ENCODE assay signal across 8 cellular contexts in the genomic region with DNA sequence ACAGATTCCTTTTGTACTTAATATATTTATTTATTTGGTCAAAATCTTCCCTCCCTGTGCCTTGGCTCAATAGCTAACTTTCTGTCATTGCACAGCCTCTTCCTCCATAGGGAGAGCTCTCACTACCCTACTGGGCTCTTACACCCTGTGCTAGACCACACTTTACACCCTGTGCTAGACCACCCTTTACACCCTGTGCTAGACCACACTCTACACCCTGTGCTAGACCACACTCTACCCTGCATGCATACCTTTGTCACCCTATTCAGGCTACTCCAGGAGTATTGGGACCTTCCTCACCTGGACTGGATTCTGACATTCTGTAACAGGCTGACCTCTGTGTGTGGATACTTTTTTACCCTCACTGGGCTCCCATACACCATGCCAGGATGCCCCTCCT.
"Had no signal": no experiment of that assay in that cellular context is flagged by ENCODE, and none has a peak within 500 bp of the region (broad histone marks: within the 10 kb centered on the region; RNA-seq: fewer than 3 reads in every experiment).

No MANE protein-coding gene starts in this region.

- H3K36me3 ChIP-seq: HAP-1 had no signal

- H3K4me3 Mint-ChIP-seq: HFFc6 had no signal

- H3K27ac ChIP-seq: GM23248 had no signal

- H2AFZ ChIP-seq: GM23248 had no signal

- DNase-seq: GM23248, GOT3, H7, HFFc6, IMR-90 had no signal

- ATAC-seq: HCT116, K562 had no signal

- H3K9ac ChIP-seq: GM23248 had no signal

- H3K4me1 ChIP-seq: HAP-1 had no signal

- H3K9me3 ChIP-seq: HAP-1 had no signal

- H3K27ac Mint-ChIP-seq: HFFc6 had no signal

- H3K4me3 ChIP-seq: GM23248, HAP-1, K562 had no signal
